Comparison of ENCODE assay signal across 14 cellular contexts in genomic region chr12:52645120-52645761, GRCh38.
DNase-seq lines count a peak whose midpoint lies in the region; ATAC-seq lines count a peak whose summit lies in the region.
"Had no signal": no experiment of that assay in that cellular context is flagged by ENCODE, and none has a peak within 500 bp of the region (broad histone marks: within the 10 kb centered on the region; RNA-seq: fewer than 3 reads in every experiment).

No MANE protein-coding gene starts in this region.

- peak; percentile 11 for DNase-seq in activated T-cell treated with anti-CD3 and anti-CD28 coated beads for 24 hours (ENCODE audit: low read depth)
- no peak for DNase-seq in activated T-cell treated with anti-CD3 and anti-CD28 coated beads, Interleukin-2, amount 50 U/mL, for 48 hours
- DNase-seq in activated CD8-positive, alpha-beta memory T cell treated with anti-CD3 and anti-CD28 coated beads for 24 hours: peak; percentile 60
- DNase-seq in effector memory CD8-positive, alpha-beta T cell: peak; percentile 51 to 61 (median 53)
- peak; percentile 9 for DNase-seq in stimulated activated CD8-positive, alpha-beta memory T cell treated with anti-CD3 and anti-CD28 coated beads, Interleukin-7, amount 100 ng/mL, for 24 hours (ENCODE audit: low read depth)
- no peak for DNase-seq in stimulated activated CD4-positive, alpha-beta T cell treated with anti-CD3 and anti-CD28 coated beads, Interleukin-4, amount 100 ng/mL, for 1 hour
- DNase-seq: DMS79 treated with DMSO at 0.1 percent for 48 hours, H7, NCI-H1694, retina, uterus had no signal

- peak overlapping the region; percentile 75 to 78 for H3K4me3 Mint-ChIP-seq in effector memory CD8-positive, alpha-beta T cell

- peaks cover 2 to 9% of the 10 kb centered on the region in 2 donors for H3K9me3 Mint-ChIP-seq in effector memory CD8-positive, alpha-beta T cell

- H3K36me3 Mint-ChIP-seq in effector memory CD8-positive, alpha-beta T cell (ENCODE audit: insufficient read depth): peaks cover 11% of the 10 kb centered on the region

- H3K4me1 Mint-ChIP-seq in effector memory CD8-positive, alpha-beta T cell (ENCODE audit: low read depth in 2 of 2): peaks cover 63 to 71% of the 10 kb centered on the region in 2 donors

- no peaks in the 10 kb centered on the region for H3K27me3 Mint-ChIP-seq in effector memory CD8-positive, alpha-beta T cell

- H3K27ac Mint-ChIP-seq in effector memory CD8-positive, alpha-beta T cell: peak overlapping the region; percentile 97 to 99

- peak; percentile 96 for ATAC-seq in effector memory CD8-positive, alpha-beta T cell (replicated peaks)
- ATAC-seq in HG03045 (IDR thresholded peaks at IDR 0.05; ENCODE audit: unreplicated experiment): no peak
- no peak for ATAC-seq in HG03571 (IDR thresholded peaks at IDR 0.05; ENCODE audit: unreplicated experiment)
- ATAC-seq: SK-N-SH treated with all-trans-retinoic acid at 6 μM for 48 hours had no signal

Comparison
In these comparisons a context has a peak if more than half of its experiments do, and no peak if none do; other contexts are left out.
1. DNase-seq: peak in activated T-cell treated with anti-CD3 and anti-CD28 coated beads for 24 hours (single experiment), activated CD8-positive, alpha-beta memory T cell treated with anti-CD3 and anti-CD28 coated beads for 24 hours (single experiment), effector memory CD8-positive, alpha-beta T cell (3 of 3) and stimulated activated CD8-positive, alpha-beta memory T cell treated with anti-CD3 and anti-CD28 coated beads, Interleukin-7, amount 100 ng/mL, for 24 hours (single experiment); none in activated T-cell treated with anti-CD3 and anti-CD28 coated beads, Interleukin-2, amount 50 U/mL, for 48 hours (0 of 2) and stimulated activated CD4-positive, alpha-beta T cell treated with anti-CD3 and anti-CD28 coated beads, Interleukin-4, amount 100 ng/mL, for 1 hour (single experiment).